In genomic region chr6:75991941-75992340, GRCh38 we compare ENCODE assay signal across 27 cellular contexts.
"Had no signal": no experiment of that assay in that cellular context is flagged by ENCODE, and none has a peak within 500 bp of the region (broad histone marks: within the 10 kb centered on the region; RNA-seq: fewer than 3 reads in every experiment).

No MANE protein-coding gene starts in this region.

- H3K4me3 Mint-ChIP-seq: activated CD4-positive, alpha-beta memory T cell treated with anti-CD3 and anti-CD28 coated beads, Interleukin-2, amount 10 ng/mL, durations not matched to agents 7 days and 5 days; activated CD4-positive, alpha-beta T cell treated with anti-CD3 and anti-CD28 coated beads, Interleukin-2, amount 10 ng/mL, durations not matched to agents 7 days and 5 days; activated naive CD4-positive, alpha-beta T cell treated with anti-CD3 and anti-CD28 coated beads, Interleukin-2, amount 50 U/mL, for 24 hours; activated naive CD8-positive, alpha-beta T cell treated with anti-CD3 and anti-CD28 coated beads, Interleukin-2, amount 50 U/mL, for 24 hours; nephron progenitor cell; stimulated activated naive B cell treated with anti-CD40 and anti-IgM and Interleukin-4, amounts not matched to agents 10 μg/mL and 1 μg/mL and 100 μg/mL, for 72 hours had no signal

- H3K27ac ChIP-seq: ovary, prostate gland, sigmoid colon, suprapubic skin, tibial artery, upper lobe of right lung had no signal

- H3K4me3 ChIP-seq: ovary, prostate gland, sigmoid colon, suprapubic skin, tibial artery, upper lobe of right lung had no signal

- H3K4me1 Mint-ChIP-seq: activated CD4-positive, alpha-beta memory T cell treated with anti-CD3 and anti-CD28 coated beads, Interleukin-2, amount 10 ng/mL, durations not matched to agents 7 days and 5 days; activated CD4-positive, alpha-beta T cell treated with anti-CD3 and anti-CD28 coated beads, Interleukin-2, amount 10 ng/mL, durations not matched to agents 7 days and 5 days; activated naive CD4-positive, alpha-beta T cell treated with anti-CD3 and anti-CD28 coated beads, Interleukin-2, amount 50 U/mL, for 24 hours; activated naive CD8-positive, alpha-beta T cell treated with anti-CD3 and anti-CD28 coated beads, Interleukin-2, amount 50 U/mL, for 24 hours; stimulated activated naive B cell treated with anti-CD40 and anti-IgM and Interleukin-4, amounts not matched to agents 10 μg/mL and 1 μg/mL and 100 μg/mL, for 72 hours had no signal

- H3K27ac Mint-ChIP-seq: activated CD4-positive, alpha-beta memory T cell treated with anti-CD3 and anti-CD28 coated beads, Interleukin-2, amount 10 ng/mL, durations not matched to agents 7 days and 5 days; activated CD4-positive, alpha-beta T cell treated with anti-CD3 and anti-CD28 coated beads, Interleukin-2, amount 10 ng/mL, durations not matched to agents 7 days and 5 days; activated naive CD4-positive, alpha-beta T cell treated with anti-CD3 and anti-CD28 coated beads, Interleukin-2, amount 50 U/mL, for 24 hours; activated naive CD8-positive, alpha-beta T cell treated with anti-CD3 and anti-CD28 coated beads, Interleukin-2, amount 50 U/mL, for 24 hours; activated T-helper 2 cell treated with anti-CD3 and anti-CD28 coated beads, Interferon-gamma antibody, Interleukin-2, Interleukin-4, amounts not matched to agents 10 μg/mL and 5 μg/mL and 100 μg/mL, durations not matched to agents 14 hours and 24 hours and 36 hours; nephron progenitor cell; stimulated activated naive B cell treated with anti-CD40 and anti-IgM and Interleukin-4, amounts not matched to agents 10 μg/mL and 1 μg/mL and 100 μg/mL, for 72 hours had no signal

- H3K27me3 Mint-ChIP-seq: activated CD4-positive, alpha-beta T cell treated with anti-CD3 and anti-CD28 coated beads, Interleukin-2, amount 10 ng/mL, durations not matched to agents 7 days and 5 days; activated naive CD4-positive, alpha-beta T cell treated with anti-CD3 and anti-CD28 coated beads, Interleukin-2, amount 50 U/mL, for 24 hours; activated naive CD8-positive, alpha-beta T cell treated with anti-CD3 and anti-CD28 coated beads, Interleukin-2, amount 50 U/mL, for 24 hours; stimulated activated naive B cell treated with anti-CD40 and anti-IgM and Interleukin-4, amounts not matched to agents 10 μg/mL and 1 μg/mL and 100 μg/mL, for 72 hours had no signal

- FAIRE-seq: islet of Langerhans, small intestine had no signal

- H3K27me3 ChIP-seq: ovary, sigmoid colon, suprapubic skin, tibial artery, upper lobe of right lung had no signal

- H3K36me3 Mint-ChIP-seq: stimulated activated naive B cell treated with anti-CD40 and anti-IgM and Interleukin-4, amounts not matched to agents 10 μg/mL and 1 μg/mL and 100 μg/mL, for 72 hours had no signal

- H3K9me3 ChIP-seq: ovary, prostate gland, sigmoid colon, suprapubic skin, tibial artery, upper lobe of right lung had no signal

- H3K4me1 ChIP-seq: prostate gland, sigmoid colon, suprapubic skin, tibial artery, upper lobe of right lung had no signal

- ATAC-seq: activated naive CD8-positive, alpha-beta T cell treated with anti-CD3 and anti-CD28 coated beads, Interleukin-2, amount 50 U/mL, for 24 hours; esophagus mucosa; left ventricle myocardium superior; stimulated activated naive B cell treated with anti-CD40 and anti-IgM and Interleukin-4, amounts not matched to agents 10 μg/mL and 1 μg/mL and 100 μg/mL, for 72 hours; upper lobe of right lung had no signal

- DNase-seq: activated CD4-positive, alpha-beta memory T cell treated with anti-CD3 and anti-CD28 coated beads, Interleukin-2, amount 10 ng/mL, durations not matched to agents 7 days and 5 days; activated CD4-positive, alpha-beta T cell treated with anti-CD3 and anti-CD28 coated beads for 1 hour; activated CD4-positive, alpha-beta T cell treated with anti-CD3 and anti-CD28 coated beads, Interleukin-2, amount 10 ng/mL, durations not matched to agents 7 days and 5 days; activated naive CD8-positive, alpha-beta T cell treated with anti-CD3 and anti-CD28 coated beads, Interleukin-2, amount 50 U/mL, for 24 hours; activated T-cell treated with anti-CD3 and anti-CD28 coated beads, Interleukin-2, amount 50 U/mL, for 48 hours; amygdala; caudate nucleus; cortex of kidney; foreskin fibroblast; head of caudate nucleus; hypothalamus; left ventricle myocardium superior; nephron progenitor cell; ovary; retina; sigmoid colon; small intestine; stimulated activated CD4-positive, alpha-beta T cell treated with anti-CD3 and anti-CD28 coated beads, Interleukin-4, amount 100 ng/mL, for 4 hours; stimulated activated naive B cell treated with anti-CD40 and anti-IgM and Interleukin-4, amounts not matched to agents 10 μg/mL and 1 μg/mL and 100 μg/mL, for 72 hours; tibial artery; upper lobe of right lung had no signal

- H3K36me3 ChIP-seq: ovary, prostate gland, sigmoid colon, suprapubic skin, tibial artery, upper lobe of right lung had no signal

- H3K9me3 Mint-ChIP-seq: activated CD4-positive, alpha-beta memory T cell treated with anti-CD3 and anti-CD28 coated beads, Interleukin-2, amount 10 ng/mL, durations not matched to agents 7 days and 5 days; activated naive CD4-positive, alpha-beta T cell treated with anti-CD3 and anti-CD28 coated beads, Interleukin-2, amount 50 U/mL, for 24 hours; activated T-helper 2 cell treated with anti-CD3 and anti-CD28 coated beads, Interferon-gamma antibody, Interleukin-2, Interleukin-4, amounts not matched to agents 10 μg/mL and 5 μg/mL and 100 μg/mL, durations not matched to agents 14 hours and 24 hours and 36 hours; nephron progenitor cell had no signal
